25 cellular contexts compared by ENCODE assay signal in genomic region chr20:33753763-33754162, GRCh38. TPM values are rescaled to one million over a fixed set of nuclear protein-coding genes. Genes with fewer than 3 reads are reported as not detected.
DNase-seq lines count a peak whose midpoint lies in the region; TF ChIP-seq lines count a peak whose summit lies in the region.
"Had no signal": no experiment of that assay in that cellular context is flagged by ENCODE, and none has a peak within 500 bp of the region (broad histone marks: within the 10 kb centered on the region; RNA-seq: fewer than 3 reads in every experiment).

No MANE protein-coding gene starts in this region.

- peaks cover 10% of the 10 kb centered on the region for H3K9me3 Mint-ChIP-seq in mesothelial cell of epicardium
- peaks cover 5% of the 10 kb centered on the region for H3K9me3 Mint-ChIP-seq in activated CD4-positive, alpha-beta memory T cell treated with anti-CD3 and anti-CD28 coated beads for 36 hours
- H3K9me3 Mint-ChIP-seq: stimulated activated effector memory CD8-positive, alpha-beta T cell treated with anti-CD3 and anti-CD28 coated beads, Interleukin-12 subunit alpha, Interleukin-12 subunit beta, amount 100 ng/mL, for 72 hours had no signal

- no peak overlapping the region for H3K27ac Mint-ChIP-seq in mesothelial cell of epicardium
- no peak overlapping the region for H3K27ac Mint-ChIP-seq in activated CD4-positive, alpha-beta memory T cell treated with anti-CD3 and anti-CD28 coated beads for 36 hours
- H3K27ac Mint-ChIP-seq: activated naive CD4-positive, alpha-beta T cell treated with anti-CD3 and anti-CD28 coated beads for 36 hours; stimulated activated effector memory CD8-positive, alpha-beta T cell treated with anti-CD3 and anti-CD28 coated beads, Interleukin-12 subunit alpha, Interleukin-12 subunit beta, amount 100 ng/mL, for 72 hours had no signal

- H3K4me3 Mint-ChIP-seq in mesothelial cell of epicardium, result no peak overlapping the region
- H3K4me3 Mint-ChIP-seq in activated CD4-positive, alpha-beta memory T cell treated with anti-CD3 and anti-CD28 coated beads for 36 hours, result no peak overlapping the region
- H3K4me3 Mint-ChIP-seq: activated naive CD4-positive, alpha-beta T cell treated with anti-CD3 and anti-CD28 coated beads for 36 hours; naive thymus-derived CD8-positive, alpha-beta T cell; stimulated activated effector memory CD8-positive, alpha-beta T cell treated with anti-CD3 and anti-CD28 coated beads, Interleukin-12 subunit alpha, Interleukin-12 subunit beta, amount 100 ng/mL, for 72 hours had no signal

- in situ Hi-C loops in GM13976 (cut with MboI; ENCODE audit: low sequenced_read_pairs, unreplicated experiment), result no loop called here

- peak; percentile 24 for DNase-seq in A172 (ENCODE audit: low spot score)
- DNase-seq in HK-2 (ENCODE audit: unreplicated experiment), result peak; percentile 31
- DNase-seq in amniotic epithelial cell (ENCODE audit: low read depth), result peak; percentile 9
- DNase-seq in fibroblast of peridontal ligament (ENCODE audit: extremely low read depth), result peak; percentile 5
- DNase-seq in superior temporal gyrus (ENCODE audit: extremely low spot score), result no peak
- DNase-seq in mesothelial cell of epicardium (ENCODE audit: low spot score in 2 of 2, unreplicated experiment in 2 of 2), result no peak
- no peak for DNase-seq in GM13976 (ENCODE audit: low spot score)
- no peak for DNase-seq in activated CD4-positive, alpha-beta memory T cell treated with anti-CD3 and anti-CD28 coated beads for 36 hours
- DNase-seq: activated naive CD4-positive, alpha-beta T cell treated with anti-CD3 and anti-CD28 coated beads for 36 hours; activated T-cell treated with anti-CD3 and anti-CD28 coated beads, Interleukin-2, amount 50 U/mL, for 48 hours; amygdala; BE2C; caudate nucleus; dermis blood vessel endothelial cell; DND-41; mesendoderm; naive thymus-derived CD8-positive, alpha-beta T cell; NCI-H146; NCI-H524 treated with DMSO at 0.1 percent for 48 hours; NK-92 treated with Interleukin-12 subunit alpha and Interleukin-12 subunit beta, amount 100 ng/mL, for 24 hours; occipital lobe; small intestine; stimulated activated CD4-positive, alpha-beta T cell treated with anti-CD3 and anti-CD28 coated beads, Interleukin-2, amount 100 ng/mL, for 24 hours; substantia nigra had no signal

- TF ChIP-seq CTCF in mesothelial cell of epicardium (IDR thresholded peaks at IDR 0.05; ENCODE audit: unreplicated experiment) (no peak), GM13976 (IDR thresholded peaks at IDR 0.05; ENCODE audit: borderline replicate concordance, control extremely low read depth, extremely low read depth, insufficient read depth, missing control alignments) (no peak)

- CTCF ChIA-PET in activated CD4-positive, alpha-beta memory T cell treated with anti-CD3 and anti-CD28 coated beads for 36 hours (lab: Charles Lee), result no interaction called here

- POLR2A ChIA-PET in activated CD4-positive, alpha-beta memory T cell treated with anti-CD3 and anti-CD28 coated beads for 36 hours (lab: Charles Lee), result no interaction called here

- H3K4me1 Mint-ChIP-seq in mesothelial cell of epicardium, result no peaks in the 10 kb centered on the region
- no peaks in the 10 kb centered on the region for H3K4me1 Mint-ChIP-seq in activated CD4-positive, alpha-beta memory T cell treated with anti-CD3 and anti-CD28 coated beads for 36 hours (ENCODE audit: low read depth)
- H3K4me1 Mint-ChIP-seq: stimulated activated effector memory CD8-positive, alpha-beta T cell treated with anti-CD3 and anti-CD28 coated beads, Interleukin-12 subunit alpha, Interleukin-12 subunit beta, amount 100 ng/mL, for 72 hours had no signal

- H3K36me3 Mint-ChIP-seq in mesothelial cell of epicardium, result peaks cover 30% of the 10 kb centered on the region
- peaks cover 38% of the 10 kb centered on the region for H3K36me3 Mint-ChIP-seq in activated CD4-positive, alpha-beta memory T cell treated with anti-CD3 and anti-CD28 coated beads for 36 hours

- no peaks in the 10 kb centered on the region for H3K27me3 Mint-ChIP-seq in mesothelial cell of epicardium (ENCODE audit: low read depth)
- H3K27me3 Mint-ChIP-seq in activated CD4-positive, alpha-beta memory T cell treated with anti-CD3 and anti-CD28 coated beads for 36 hours, result no peaks in the 10 kb centered on the region
- H3K27me3 Mint-ChIP-seq: naive thymus-derived CD8-positive, alpha-beta T cell had no signal

- intact Hi-C loops in activated CD4-positive, alpha-beta memory T cell treated with anti-CD3 and anti-CD28 coated beads for 36 hours (cut with micrococcal nuclease), result no loop called here

RNA-seq across cellular contexts. Expression of gene ZNF341, which starts 22.0 kb away (rescaled TPM):
- total RNA-seq in A172 (2014; rRNA removed; shearing (Covaris generic)), result 0.81 and 1.6 TPM in 2 replicates
- total RNA-seq in mesothelial cell of epicardium, result 5.3 to 5.4 TPM (median 5.4 TPM) in 3 replicates
- total RNA-seq in activated CD4-positive, alpha-beta memory T cell treated with anti-CD3 and anti-CD28 coated beads for 36 hours, result 1 to 10 TPM; 5.9 TPM

RNA-seq across cellular contexts. Expression of gene PXMP4, which starts 33.7 kb away (rescaled TPM):
- total RNA-seq in A172 (2014; rRNA removed; shearing (Covaris generic)), result 10.2 and 11.2 TPM in 2 replicates
- total RNA-seq in mesothelial cell of epicardium, result 7.0 to 7.5 TPM (median 7.4 TPM) in 3 replicates
- 10 to 100 TPM in 1 of 2 experiments, 1 to 10 TPM in 1; 8.7 to 11.6 TPM for total RNA-seq in activated CD4-positive, alpha-beta memory T cell treated with anti-CD3 and anti-CD28 coated beads for 36 hours

RNA-seq across cellular contexts. Expression of gene CHMP4B, which starts 57.4 kb away (rescaled TPM):
- 74.7 and 86.5 TPM in 2 replicates for total RNA-seq in A172 (2014; rRNA removed; shearing (Covaris generic))
- 76.9 to 79.4 TPM (median 77.7 TPM) in 3 replicates for total RNA-seq in mesothelial cell of epicardium
- 10 to 100 TPM; 93.9 to 94.8 TPM for total RNA-seq in activated CD4-positive, alpha-beta memory T cell treated with anti-CD3 and anti-CD28 coated beads for 36 hours

Comparison
In these comparisons a context has a peak if more than half of its experiments do, and no peak if none do; other contexts are left out.
1. DNase-seq: peak in A172 (single experiment), HK-2 (single experiment), amniotic epithelial cell (single experiment) and fibroblast of peridontal ligament (single experiment); none in superior temporal gyrus (single experiment), mesothelial cell of epicardium (0 of 2), GM13976 (single experiment) and activated CD4-positive, alpha-beta memory T cell treated with anti-CD3 and anti-CD28 coated beads for 36 hours (single experiment).